Comparison of ENCODE assay signal across 14 cellular contexts in genomic region chr13:91308299-91308698, GRCh38. TPM values are rescaled to one million over a fixed set of nuclear protein-coding genes. Genes with fewer than 3 reads are reported as not detected.
DNase-seq lines count a peak whose midpoint lies in the region; ATAC-seq and TF ChIP-seq lines count a peak whose summit lies in the region.
"Had no signal": no experiment of that assay in that cellular context is flagged by ENCODE, and none has a peak within 500 bp of the region (broad histone marks: within the 10 kb centered on the region; RNA-seq: fewer than 3 reads in every experiment).

No MANE protein-coding gene starts in this region.

- no peak for DNase-seq in activated T-cell treated with anti-CD3 and anti-CD28 coated beads, Interleukin-2, amount 50 U/mL, for 72 hours
- DNase-seq in activated T-cell treated with anti-CD3 and anti-CD28 coated beads for 4 hours, result no peak
- DNase-seq in WERI-Rb-1, result no peak
- DNase-seq in retinal pigment epithelial cell (ENCODE audit: low read depth), result no peak
- no peak for DNase-seq in omental fat pad (ENCODE audit: low spot score)
- DNase-seq in NCI-H748 treated with DMSO at 0.1 percent for 48 hours (lab: John Stamatoyannopoulos, UW), result no peak
- DNase-seq in occipital lobe (lab: John Stamatoyannopoulos, UW), result no peak
- DNase-seq: activated effector memory CD4-positive, alpha-beta T cell treated with anti-CD3 and anti-CD28 coated beads, Interleukin-2, amount 50 U/mL, for 16 hours; naive thymus-derived CD4-positive, alpha-beta T cell; NCI-H2171; SHP77 treated with DMSO at 0.1 percent for 48 hours; upper lobe of left lung had no signal

- no peaks in the 10 kb centered on the region for H3K9me3 Mint-ChIP-seq in activated T-cell treated with anti-CD3 and anti-CD28 coated beads, Interleukin-2, amount 50 U/mL, for 72 hours
- H3K9me3 Mint-ChIP-seq: naive thymus-derived CD4-positive, alpha-beta T cell had no signal

- peaks cover 18% of the 10 kb centered on the region for H3K4me1 Mint-ChIP-seq in activated T-cell treated with anti-CD3 and anti-CD28 coated beads, Interleukin-2, amount 50 U/mL, for 72 hours (ENCODE audit: low read depth)

- H3K27me3 Mint-ChIP-seq in activated T-cell treated with anti-CD3 and anti-CD28 coated beads, Interleukin-2, amount 50 U/mL, for 72 hours (ENCODE audit: low read depth), result no peaks in the 10 kb centered on the region

- H3K27me3 ChIP-seq in WERI-Rb-1 (ENCODE audit: insufficient read depth, low read depth, severe bottlenecking), result no peaks in the 10 kb centered on the region
- H3K27me3 ChIP-seq: upper lobe of left lung had no signal

- H3K27ac Mint-ChIP-seq in activated T-cell treated with anti-CD3 and anti-CD28 coated beads, Interleukin-2, amount 50 U/mL, for 72 hours, result no peak overlapping the region
- H3K27ac Mint-ChIP-seq: naive thymus-derived CD4-positive, alpha-beta T cell had no signal

- no peak overlapping the region for H3K4me3 ChIP-seq in WERI-Rb-1 (ENCODE audit: low read depth, low read length)
- H3K4me3 ChIP-seq in retinal pigment epithelial cell (ENCODE audit: low read length), result no peak overlapping the region
- H3K4me3 ChIP-seq: upper lobe of left lung had no signal

- H3K36me3 ChIP-seq in WERI-Rb-1, result no peaks in the 10 kb centered on the region
- H3K36me3 ChIP-seq: upper lobe of left lung had no signal

- H3K4me3 Mint-ChIP-seq in activated T-cell treated with anti-CD3 and anti-CD28 coated beads, Interleukin-2, amount 50 U/mL, for 72 hours, result no peak overlapping the region
- H3K4me3 Mint-ChIP-seq: naive thymus-derived CD4-positive, alpha-beta T cell had no signal

- ATAC-seq in activated T-cell treated with anti-CD3 and anti-CD28 coated beads, Interleukin-2, amount 50 U/mL, for 72 hours (replicated peaks in 1 of 2), result peak; percentile 32 to 54
- ATAC-seq in HG03354 (IDR thresholded peaks at IDR 0.05; ENCODE audit: poor library complexity, severe bottlenecking, unreplicated experiment), result peak; percentile 39
- ATAC-seq in omental fat pad (ENCODE audit: low FRiP score), result no peak
- ATAC-seq: HepG2; naive thymus-derived CD4-positive, alpha-beta T cell had no signal

- H3K9me3 ChIP-seq in WERI-Rb-1 (ENCODE audit: severe bottlenecking), result no peaks in the 10 kb centered on the region
- H3K9me3 ChIP-seq: upper lobe of left lung had no signal

- 0 out of 2 replicates have a peak, but pooled peaks have one; percentile 48 for TF ChIP-seq CTCF in WERI-Rb-1 (IDR thresholded peaks at IDR 0.05; ENCODE audit: low read depth, low read length)
- TF ChIP-seq CTCF in retinal pigment epithelial cell (conservative IDR thresholded peaks at IDR 0.05; ENCODE audit: low read depth, low read length), result peak; percentile 24
- no peak for TF ChIP-seq CTCF in omental fat pad (IDR thresholded peaks at IDR 0.05)

- no peaks in the 10 kb centered on the region for H3K36me3 Mint-ChIP-seq in activated T-cell treated with anti-CD3 and anti-CD28 coated beads, Interleukin-2, amount 50 U/mL, for 72 hours (ENCODE audit: insufficient read depth in 2 of 2)
- H3K36me3 Mint-ChIP-seq: naive thymus-derived CD4-positive, alpha-beta T cell had no signal

- no peak overlapping the region for H3K27ac ChIP-seq in WERI-Rb-1
- H3K27ac ChIP-seq: upper lobe of left lung had no signal

RNA-seq across cellular contexts. Expression of gene MIR17HG, which starts 39.2 kb away (rescaled TPM):
- total RNA-seq in activated T-cell treated with anti-CD3 and anti-CD28 coated beads, Interleukin-2, amount 50 U/mL, for 72 hours, result 10 to 100 TPM; 15.7 to 17.9 TPM
- total RNA-seq in omental fat pad, result 10 to 100 TPM in 2 of 4 donors, 1 to 10 TPM in 2; 5.1 to 29.5 (median 11.8) TPM
- total RNA-seq in occipital lobe, result 67.1 TPM

Comparison
In these comparisons a context has a peak if more than half of its experiments do, and no peak if none do; other contexts are left out.
1. CTCF ChIP-seq: peak in WERI-Rb-1 (single experiment) and retinal pigment epithelial cell (single experiment); none in omental fat pad (0 of 3).